Comparison of ENCODE assay signal across 1 cellular context in the genomic region with DNA sequence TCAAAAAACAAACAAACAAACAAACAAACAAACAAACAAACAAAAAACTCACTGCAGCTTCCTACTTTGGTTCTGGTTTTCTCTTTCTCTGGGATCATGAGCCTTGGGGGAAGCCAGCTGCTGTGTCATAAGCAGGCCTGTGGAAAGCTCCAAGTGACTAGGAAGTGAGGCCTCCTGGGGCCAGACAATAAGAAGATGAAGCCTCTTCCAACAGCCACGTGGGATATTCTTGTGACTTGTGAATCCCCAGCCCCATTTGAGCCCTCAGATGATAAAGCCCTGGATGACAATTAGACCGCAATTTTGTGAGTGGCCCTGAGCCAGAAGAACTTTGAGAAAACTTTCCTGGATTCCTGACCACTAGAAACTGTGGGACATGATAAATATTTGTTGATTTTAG.
TF ChIP-seq lines count a peak whose summit lies in the region.

No MANE protein-coding gene starts in this region.

TF ChIP-seq in HCT116, 20 proteins besides CTCF, POLR2A, EP300 and RAD21:
- TF ChIP-seq ELF1 (IDR thresholded peaks at IDR 0.05; ENCODE audit: borderline replicate concordance, low read depth) (no peak), YY1 (IDR thresholded peaks at IDR 0.05; ENCODE audit: extremely low read depth, insufficient replicate concordance, low read depth, low read length) (no peak), EZH2 (IDR thresholded peaks at IDR 0.05) (no peak), JUND (IDR thresholded peaks at IDR 0.05) (no peak), TCF7L2 (IDR thresholded peaks at IDR 0.05; ENCODE audit: borderline replicate concordance, extremely low read depth, insufficient read depth, insufficient read length) (no peak), POLR2AphosphoS5 (IDR thresholded peaks at IDR 0.05; ENCODE audit: low read depth, low read length) (no peak), FOSL1 (IDR thresholded peaks at IDR 0.05; ENCODE audit: low read depth) (no peak), ZNF274 (IDR thresholded peaks at IDR 0.05; ENCODE audit: low read depth, low read length) (no peak), SIN3A (IDR thresholded peaks at IDR 0.05; ENCODE audit: low read depth) (no peak), CBX3 (IDR thresholded peaks at IDR 0.05; ENCODE audit: low read depth) (no peak)
- TF ChIP-seq, protein P1, sequence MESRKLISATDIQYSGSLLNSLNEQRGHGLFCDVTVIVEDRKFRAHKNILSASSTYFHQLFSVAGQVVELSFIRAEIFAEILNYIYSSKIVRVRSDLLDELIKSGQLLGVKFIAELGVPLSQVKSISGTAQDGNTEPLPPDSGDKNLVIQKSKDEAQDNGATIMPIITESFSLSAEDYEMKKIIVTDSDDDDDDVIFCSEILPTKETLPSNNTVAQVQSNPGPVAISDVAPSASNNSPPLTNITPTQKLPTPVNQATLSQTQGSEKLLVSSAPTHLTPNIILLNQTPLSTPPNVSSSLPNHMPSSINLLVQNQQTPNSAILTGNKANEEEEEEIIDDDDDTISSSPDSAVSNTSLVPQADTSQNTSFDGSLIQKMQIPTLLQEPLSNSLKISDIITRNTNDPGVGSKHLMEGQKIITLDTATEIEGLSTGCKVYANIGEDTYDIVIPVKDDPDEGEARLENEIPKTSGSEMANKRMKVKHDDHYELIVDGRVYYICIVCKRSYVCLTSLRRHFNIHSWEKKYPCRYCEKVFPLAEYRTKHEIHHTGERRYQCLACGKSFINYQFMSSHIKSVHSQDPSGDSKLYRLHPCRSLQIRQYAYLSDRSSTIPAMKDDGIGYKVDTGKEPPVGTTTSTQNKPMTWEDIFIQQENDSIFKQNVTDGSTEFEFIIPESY (IDR thresholded peaks at IDR 0.05; ENCODE audit: extremely low read depth, insufficient replicate concordance, low read length): no peak
- TF ChIP-seq, protein P2, sequence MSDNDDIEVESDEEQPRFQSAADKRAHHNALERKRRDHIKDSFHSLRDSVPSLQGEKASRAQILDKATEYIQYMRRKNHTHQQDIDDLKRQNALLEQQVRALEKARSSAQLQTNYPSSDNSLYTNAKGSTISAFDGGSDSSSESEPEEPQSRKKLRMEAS (IDR thresholded peaks at IDR 0.05): no peak
- TF ChIP-seq, protein P3, sequence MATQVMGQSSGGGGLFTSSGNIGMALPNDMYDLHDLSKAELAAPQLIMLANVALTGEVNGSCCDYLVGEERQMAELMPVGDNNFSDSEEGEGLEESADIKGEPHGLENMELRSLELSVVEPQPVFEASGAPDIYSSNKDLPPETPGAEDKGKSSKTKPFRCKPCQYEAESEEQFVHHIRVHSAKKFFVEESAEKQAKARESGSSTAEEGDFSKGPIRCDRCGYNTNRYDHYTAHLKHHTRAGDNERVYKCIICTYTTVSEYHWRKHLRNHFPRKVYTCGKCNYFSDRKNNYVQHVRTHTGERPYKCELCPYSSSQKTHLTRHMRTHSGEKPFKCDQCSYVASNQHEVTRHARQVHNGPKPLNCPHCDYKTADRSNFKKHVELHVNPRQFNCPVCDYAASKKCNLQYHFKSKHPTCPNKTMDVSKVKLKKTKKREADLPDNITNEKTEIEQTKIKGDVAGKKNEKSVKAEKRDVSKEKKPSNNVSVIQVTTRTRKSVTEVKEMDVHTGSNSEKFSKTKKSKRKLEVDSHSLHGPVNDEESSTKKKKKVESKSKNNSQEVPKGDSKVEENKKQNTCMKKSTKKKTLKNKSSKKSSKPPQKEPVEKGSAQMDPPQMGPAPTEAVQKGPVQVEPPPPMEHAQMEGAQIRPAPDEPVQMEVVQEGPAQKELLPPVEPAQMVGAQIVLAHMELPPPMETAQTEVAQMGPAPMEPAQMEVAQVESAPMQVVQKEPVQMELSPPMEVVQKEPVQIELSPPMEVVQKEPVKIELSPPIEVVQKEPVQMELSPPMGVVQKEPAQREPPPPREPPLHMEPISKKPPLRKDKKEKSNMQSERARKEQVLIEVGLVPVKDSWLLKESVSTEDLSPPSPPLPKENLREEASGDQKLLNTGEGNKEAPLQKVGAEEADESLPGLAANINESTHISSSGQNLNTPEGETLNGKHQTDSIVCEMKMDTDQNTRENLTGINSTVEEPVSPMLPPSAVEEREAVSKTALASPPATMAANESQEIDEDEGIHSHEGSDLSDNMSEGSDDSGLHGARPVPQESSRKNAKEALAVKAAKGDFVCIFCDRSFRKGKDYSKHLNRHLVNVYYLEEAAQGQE (IDR thresholded peaks at IDR 0.05; ENCODE audit: low read depth): no peak
